1 cellular context compared by ENCODE assay signal in genomic region chr4:74157743-74158560, GRCh38.
A peak's percentile ranks its signal among the peaks of the same experiment; 100 is the strongest.
TF ChIP-seq lines count a peak whose summit lies in the region.

Gene MTHFD2L (plus strand): TSS chr4:74158118. CDS start chr4:74158139, 21 bp downstream.

TF ChIP-seq in HepG2, 621 proteins besides CTCF, POLR2A, EP300 and RAD21 (continued from another document and continues in another):
- TF ChIP-seq ARID5B (CRISPR knock-in tag; IDR thresholded peaks at IDR 0.05) (peak; percentile 84), PHF21A (CRISPR knock-in tag; IDR thresholded peaks at IDR 0.05) (peak; percentile 95), KDM1A (CRISPR knock-in tag; IDR thresholded peaks at IDR 0.05) (peak; percentile 35; the same call in 1 of the 2 replicates), NFAT5 (CRISPR knock-in tag; IDR thresholded peaks at IDR 0.05) (0 out of 2 replicates have a peak, but pooled peaks have one; percentile 36), MED8 (CRISPR knock-in tag; IDR thresholded peaks at IDR 0.05; ENCODE audit: insufficient replicate concordance) (peak; percentile 38), ZNF407 (CRISPR knock-in tag; IDR thresholded peaks at IDR 0.05; ENCODE audit: not compliant biosample characterization) (peak; percentile 72), ZSCAN5A (CRISPR knock-in tag; IDR thresholded peaks at IDR 0.05; ENCODE audit: borderline replicate concordance) (peak; percentile 84; the same call in 1 of the 2 replicates), PRMT3 (CRISPR knock-in tag; IDR thresholded peaks at IDR 0.05; ENCODE audit: borderline replicate concordance, low read depth) (no peak; the same call in 1 of the 2 replicates), ZFP36L2 (CRISPR knock-in tag; IDR thresholded peaks at IDR 0.05) (no peak), TARDBP (CRISPR knock-in tag; IDR thresholded peaks at IDR 0.05) (peak; percentile 94), ZNF589 (CRISPR knock-in tag; conservative IDR thresholded peaks at IDR 0.05) (no peak; the same call in 1 of the 2 replicates), ATF2 (CRISPR knock-in tag; IDR thresholded peaks at IDR 0.05) (no peak), MIER2 (CRISPR knock-in tag; IDR thresholded peaks at IDR 0.05) (0 out of 2 replicates have a peak, but pooled peaks have one; percentile 16), NFKB2 (CRISPR knock-in tag; IDR thresholded peaks at IDR 0.05; ENCODE audit: borderline replicate concordance) (peak; percentile 85), MYC (CRISPR knock-in tag; IDR thresholded peaks at IDR 0.05; ENCODE audit: borderline replicate concordance) (peak; percentile 88), GATAD2A (CRISPR knock-in tag; IDR thresholded peaks at IDR 0.05) (peak; percentile 74; the same call in 1 of the 2 replicates), TFDP1 (CRISPR knock-in tag; IDR thresholded peaks at IDR 0.05; ENCODE audit: borderline replicate concordance) (peak; percentile 64; the same call in 1 of the 2 replicates), ZNF3 (CRISPR knock-in tag; IDR thresholded peaks at IDR 0.05) (no peak), AGO1 (IDR thresholded peaks at IDR 0.05; ENCODE audit: low read depth, low read length, poor library complexity, severe bottlenecking) (peak; percentile 69), RARA (CRISPR knock-in tag; IDR thresholded peaks at IDR 0.05) (peak; percentile 21; the same call in 1 of the 2 replicates), GMEB1 (CRISPR knock-in tag; IDR thresholded peaks at IDR 0.05; ENCODE audit: borderline replicate concordance) (peak; percentile 52; the same call in 1 of the 2 replicates), ZNF674 (CRISPR knock-in tag; IDR thresholded peaks at IDR 0.05; ENCODE audit: low read depth) (no peak; the same call in 1 of the 2 replicates), ZGPAT (CRISPR knock-in tag; IDR thresholded peaks at IDR 0.05) (peak; percentile 88)
